Comparison of ENCODE assay signal across 8 cellular contexts in the genomic region with DNA sequence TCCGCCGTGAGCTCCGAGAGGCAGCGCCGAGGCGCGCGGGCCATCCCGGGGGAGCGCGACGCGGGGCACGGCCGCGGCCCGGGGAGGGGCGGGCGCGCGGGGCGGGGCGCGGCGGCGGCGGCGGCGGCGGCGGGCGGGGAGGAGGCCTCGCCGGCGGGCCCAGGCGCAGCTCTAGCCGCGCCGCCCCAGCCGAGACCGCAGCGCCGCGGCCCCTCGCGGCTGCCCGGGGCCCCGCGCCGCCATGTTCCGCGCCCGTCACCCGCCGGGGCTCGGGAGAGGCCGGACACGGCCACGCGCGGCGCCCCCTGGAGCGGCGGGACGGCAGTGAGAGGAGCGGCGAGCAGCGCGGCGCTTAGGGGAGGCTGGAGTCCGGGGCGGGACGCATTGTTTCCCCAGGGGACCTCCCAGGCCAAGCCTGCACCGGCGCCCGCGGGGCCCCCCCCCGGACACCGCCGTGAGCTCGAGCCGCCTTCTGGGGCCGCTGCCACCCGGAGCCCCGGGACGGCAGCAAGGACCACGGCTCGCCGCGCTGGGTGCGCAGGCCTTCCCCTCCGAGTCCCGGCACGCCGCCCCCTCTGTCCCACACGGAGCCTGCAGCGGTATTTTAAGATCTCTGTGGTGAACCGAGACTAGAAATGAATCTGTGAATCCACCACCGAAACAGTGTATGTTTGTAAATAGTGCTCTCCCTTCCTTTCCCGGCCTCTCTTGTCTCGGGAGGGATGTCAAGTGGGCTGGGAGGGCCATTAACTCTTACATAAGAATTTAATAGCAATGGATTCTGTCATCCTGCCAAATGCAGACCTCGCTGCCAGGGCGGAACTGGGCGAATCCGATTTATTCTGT. TPM values are rescaled to one million over a fixed set of nuclear protein-coding genes. Genes with fewer than 3 reads are reported as not detected.
DNase-seq lines count a peak whose midpoint lies in the region; ATAC-seq and TF ChIP-seq lines count a peak whose summit lies in the region.

A gene (minus strand): TSS at position 60 of the 846 bp plus-strand sequence. CDS start 172 bp downstream, outside the sequence.

- TF ChIP-seq POLR2A in spleen (IDR thresholded peaks at IDR 0.05) = no peak

- intact Hi-C loops in spleen (cut with DNase I; ENCODE audit: low total_unique reads) = loop anchor here (10.0 kb wide), 1 partner anchor 63 kb away; no protein-coding TSS in a partner anchor

- DNase-seq in activated T-cell treated with anti-CD3 and anti-CD28 coated beads for 48 hours (ENCODE audit: low read depth) (peak; percentile 51), activated T-cell treated with anti-CD3 and anti-CD28 coated beads for 4 hours (no peak), NCI-H128 (lab: John Stamatoyannopoulos, UW; ENCODE audit: unreplicated experiment) (peak; percentile 87), UCSD-AML1 (lab: John Stamatoyannopoulos, UW; ENCODE audit: unreplicated experiment) (peak; percentile 74), coronary artery (ENCODE audit: low spot score) (peak; percentile 84), kidney glomerular epithelial cell (lab: John Stamatoyannopoulos, UW) (peak; percentile 55), spleen (peak; percentile 93)

- peaks cover 0 to 28% (median 0%) of the 10 kb centered on the region in 7 donors for H3K27me3 ChIP-seq in spleen (replicated peaks in 1 of 7)

- peak within 1 kb of the TSS; percentile 93 to 97 for H3K27ac ChIP-seq in coronary artery
- peak within 1 kb of the TSS; percentile 89 to 96 (median 94) for H3K27ac ChIP-seq in spleen

- H3K9me3 ChIP-seq in spleen = no peaks in the 10 kb centered on the region

- no peaks in the 10 kb centered on the region for H3K36me3 ChIP-seq in spleen

- H3K4me3 ChIP-seq in coronary artery (peak within 1 kb of the TSS; percentile 88), spleen (peak within 1 kb of the TSS; percentile 50 to 90 (median 70))

- 0 to 1% (median 0%) methylated on average over 33 to 104 of the region's 105 CpGs for WGBS in spleen, 5 donors

- H3K4me1 ChIP-seq in spleen = peaks cover 8 to 57% (median 39%) of the 10 kb centered on the region in 6 donors

- peak; percentile 64 for ATAC-seq in HG02840 (IDR thresholded peaks at IDR 0.05; ENCODE audit: low FRiP score, unreplicated experiment)

- TF ChIP-seq CTCF in coronary artery (IDR thresholded peaks at IDR 0.05) (no peak), spleen (IDR thresholded peaks at IDR 0.05 in 8 of 11, conservative IDR thresholded peaks at IDR 0.05 in 3 of 11) (peak in 7 of 11 experiments; percentile 8 to 47 (median 29))

RNA-seq across cellular contexts. Expression of the gene that starts here (rescaled TPM):
- total RNA-seq in spleen = 10 to 100 TPM; 16.6 to 32.0 (median 21.1) TPM
- polyA plus RNA-seq in spleen = 1 to 10 TPM; 3.7 to 8.3 (median 5.2) TPM
